8 cellular contexts compared by ENCODE assay signal in the genomic region with DNA sequence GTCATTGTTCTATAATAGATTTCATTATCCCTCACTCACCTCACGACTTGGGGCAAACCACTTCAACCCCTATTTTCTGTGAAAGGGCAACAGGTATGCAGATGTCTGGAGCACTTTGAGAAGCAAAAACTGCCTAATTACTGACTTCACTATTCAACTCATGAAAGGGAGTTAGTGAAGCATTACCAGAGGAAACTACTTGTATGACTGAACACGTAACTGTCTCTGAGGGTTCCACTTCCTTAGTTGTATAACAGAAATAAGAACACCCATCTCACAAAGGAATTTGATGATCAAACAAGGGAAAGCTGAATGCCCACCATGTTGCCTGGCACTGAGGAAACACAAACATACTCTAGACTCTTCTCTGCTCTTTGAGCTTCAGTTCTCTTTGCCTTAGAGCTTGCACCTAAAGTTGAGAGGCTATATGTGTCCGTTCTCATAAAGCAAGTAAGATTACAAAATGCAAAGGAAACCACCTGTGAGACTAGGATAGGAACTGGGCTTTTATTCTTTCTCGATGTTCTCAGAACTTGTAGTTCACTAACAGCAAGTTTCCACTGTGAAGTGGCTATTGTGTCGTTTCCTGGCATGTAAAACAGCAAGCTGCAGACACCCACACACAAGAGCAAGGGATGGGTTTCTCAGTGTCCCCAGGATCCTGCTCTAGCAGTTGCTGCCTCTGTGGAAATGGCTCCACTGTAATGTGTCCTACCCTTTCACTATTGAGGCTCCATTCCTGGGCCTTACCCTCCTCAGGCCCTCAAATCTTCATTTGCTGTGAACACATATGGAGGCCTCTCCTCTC. TPM values are rescaled to one million over a fixed set of nuclear protein-coding genes. Genes with fewer than 3 reads are reported as not detected.
DNase-seq lines count a peak whose midpoint lies in the region; ATAC-seq and TF ChIP-seq lines count a peak whose summit lies in the region.

No MANE protein-coding gene starts in this region.

- H3K27ac ChIP-seq in BLaER1 (peak overlapping the region; percentile 96), muscle layer of duodenum (ENCODE audit: low read length) (peak overlapping the region; percentile 40), GM23338 (ENCODE audit: low read depth) (no peak overlapping the region), body of pancreas (peak overlapping the region in 2 of 4 donors; percentile 43 to 45)

- peak overlapping the region; percentile 96 for H3K9ac ChIP-seq in BLaER1

- H3K4me3 ChIP-seq in BLaER1 (peak overlapping the region; percentile 98), muscle layer of duodenum (ENCODE audit: low read depth in 1 of 2, low read length in 2 of 2) (no peak overlapping the region), GM23338 (no peak overlapping the region), body of pancreas (no peak overlapping the region)

- WGBS in body of pancreas, 2 donors = 48 to 59% methylated on average over 5 of the region's 5 CpGs

- ATAC-seq in HG03095 (IDR thresholded peaks at IDR 0.05; ENCODE audit: unreplicated experiment) (peak; percentile 53), GM23338 (no peak), body of pancreas (no peak)

- H3K27me3 ChIP-seq in BLaER1 = no peaks in the 10 kb centered on the region
- no peaks in the 10 kb centered on the region for H3K27me3 ChIP-seq in muscle layer of duodenum (ENCODE audit: low read depth, low read length)
- H3K27me3 ChIP-seq in GM23338 (ENCODE audit: insufficient read depth) = peaks cover 14% of the 10 kb centered on the region
- H3K27me3 ChIP-seq in body of pancreas = no peaks in the 10 kb centered on the region

- peaks cover 59% of the 10 kb centered on the region for H3K4me1 Mint-ChIP-seq in activated CD4-positive, alpha-beta memory T cell treated with anti-CD3 and anti-CD28 coated beads for 36 hours (ENCODE audit: low read depth)
- H3K4me1 Mint-ChIP-seq in GM23338 = peaks cover 21% of the 10 kb centered on the region

- intact Hi-C loops in activated CD4-positive, alpha-beta memory T cell treated with anti-CD3 and anti-CD28 coated beads for 36 hours (cut with micrococcal nuclease) = loop anchor here (1.0 to 5.0 kb wide), 10 partner anchors 18 to 1000 kb away; partner anchors contain the start of genes ADAM22, DBF4, DMTF1 and ELAPOR2
- intact Hi-C loops in body of pancreas (cut with DNase I) = loop anchor here (10.0 kb wide), 1 partner anchor 52 kb away; no protein-coding TSS in a partner anchor

- in situ Hi-C loops in GM18951 (cut with MboI; ENCODE audit: low sequenced_read_pairs, unreplicated experiment) = no loop called here

- H3K4me1 ChIP-seq in BLaER1 (peaks cover 70% of the 10 kb centered on the region), muscle layer of duodenum (ENCODE audit: control insufficient read depth in 1 of 2, insufficient read depth in 2 of 2, low read length in 2 of 2) (peaks cover 6 to 19% of the 10 kb centered on the region in 2 donors), GM23338 (ENCODE audit: insufficient read depth) (peaks cover 14% of the 10 kb centered on the region), body of pancreas (peaks cover 47% of the 10 kb centered on the region)

- CTCF ChIA-PET in activated CD4-positive, alpha-beta memory T cell treated with anti-CD3 and anti-CD28 coated beads for 36 hours (lab: Charles Lee) = interaction anchor here (1.3 to 5.9 kb wide), 5 partner anchors 9 to 63 kb away, joined by 3 to 53 read pairs (median 5); partner anchors contain the start of gene DMTF1

- H3K9me2 ChIP-seq in GM23338 (ENCODE audit: insufficient read depth) = no peaks in the 10 kb centered on the region

- peaks cover 68% of the 10 kb centered on the region for H3K79me2 ChIP-seq in GM23338 (replicated peaks; ENCODE audit: insufficient read depth)

- H3K36me3 ChIP-seq in BLaER1 = peaks cover 15% of the 10 kb centered on the region
- H3K36me3 ChIP-seq in muscle layer of duodenum (ENCODE audit: control insufficient read depth in 1 of 2, insufficient read depth in 2 of 2, low read length in 2 of 2) = no peaks in the 10 kb centered on the region
- no peaks in the 10 kb centered on the region for H3K36me3 ChIP-seq in GM23338 (ENCODE audit: insufficient read depth)
- no peaks in the 10 kb centered on the region for H3K36me3 ChIP-seq in body of pancreas (replicated peaks in 1 of 2; ENCODE audit: insufficient read depth in 1 of 2, low read depth in 2 of 2)

- no peaks in the 10 kb centered on the region for H3K27me3 Mint-ChIP-seq in activated CD4-positive, alpha-beta memory T cell treated with anti-CD3 and anti-CD28 coated beads for 36 hours
- H3K27me3 Mint-ChIP-seq in GM23338 (ENCODE audit: insufficient read depth, low read depth, poor library complexity) = peaks cover 20% of the 10 kb centered on the region

- TF ChIP-seq CTCF in GM23338 (conservative IDR thresholded peaks at IDR 0.05; ENCODE audit: low read depth in 2 of 2) = no peak
- TF ChIP-seq CTCF in body of pancreas (IDR thresholded peaks at IDR 0.05) = no peak

- peak; percentile 75 for DNase-seq in activated CD4-positive, alpha-beta memory T cell treated with anti-CD3 and anti-CD28 coated beads for 36 hours
- DNase-seq in GM23338 (ENCODE audit: low spot score) = no peak
- no peak for DNase-seq in body of pancreas
- DNase-seq in DMS53 (lab: John Stamatoyannopoulos, UW) = no peak

- H3K9me3 ChIP-seq in BLaER1 = 0 out of 2 replicates have a peak, but pooled peaks cover 3% of the 10 kb centered on the region
- no peaks in the 10 kb centered on the region for H3K9me3 ChIP-seq in muscle layer of duodenum (ENCODE audit: control insufficient read depth in 1 of 2, low read length in 2 of 2)
- H3K9me3 ChIP-seq in body of pancreas = no peaks in the 10 kb centered on the region

- peak overlapping the region; percentile 99 for H3K4me3 Mint-ChIP-seq in activated CD4-positive, alpha-beta memory T cell treated with anti-CD3 and anti-CD28 coated beads for 36 hours
- no peak overlapping the region for H3K4me3 Mint-ChIP-seq in GM23338

- no peak overlapping the region for H2AFZ ChIP-seq in GM23338

- POLR2A ChIA-PET in activated CD4-positive, alpha-beta memory T cell treated with anti-CD3 and anti-CD28 coated beads for 36 hours (lab: Charles Lee) = interaction anchor here (0.8 to 7.3 kb wide), 10 partner anchors 13 to 285 kb away, joined by 3 to 104 read pairs (median 4); partner anchors contain the start of gene DMTF1

- TF ChIP-seq POLR2A in GM18951 (IDR thresholded peaks at IDR 0.05; ENCODE audit: extremely low read depth, insufficient read depth, insufficient read length) = peak; percentile 72
- TF ChIP-seq POLR2A in body of pancreas (IDR thresholded peaks at IDR 0.05) = no peak

- H3K9me3 Mint-ChIP-seq in activated CD4-positive, alpha-beta memory T cell treated with anti-CD3 and anti-CD28 coated beads for 36 hours = no peaks in the 10 kb centered on the region
- peaks cover 3% of the 10 kb centered on the region; the same call in 2 of the 3 replicates for H3K9me3 Mint-ChIP-seq in GM23338

- H3K4me2 ChIP-seq in BLaER1 = peak overlapping the region; percentile 99
- H3K4me2 ChIP-seq in GM23338 = no peak overlapping the region

- H3K36me3 Mint-ChIP-seq in activated CD4-positive, alpha-beta memory T cell treated with anti-CD3 and anti-CD28 coated beads for 36 hours = peaks cover 34% of the 10 kb centered on the region
- peaks cover 15% of the 10 kb centered on the region for H3K36me3 Mint-ChIP-seq in GM23338 (ENCODE audit: low read depth)

- H3F3A ChIP-seq in GM23338 (replicated peaks; ENCODE audit: low read depth) = no peaks in the 10 kb centered on the region

- peak overlapping the region; percentile 96 for H3K27ac Mint-ChIP-seq in activated CD4-positive, alpha-beta memory T cell treated with anti-CD3 and anti-CD28 coated beads for 36 hours
- no peak overlapping the region for H3K27ac Mint-ChIP-seq in GM23338

- H4K20me1 ChIP-seq in BLaER1 (peaks cover 39% of the 10 kb centered on the region), GM23338 (replicated peaks; ENCODE audit: insufficient read depth) (peaks cover 25% of the 10 kb centered on the region)

RNA-seq across cellular contexts. Expression of gene TMEM243, which starts 2.6 kb away (rescaled TPM):
- total RNA-seq in activated CD4-positive, alpha-beta memory T cell treated with anti-CD3 and anti-CD28 coated beads for 36 hours = 10 to 100 TPM; 44.7 to 47.8 TPM
- 44.5 and 52.7 TPM in 2 replicates for total RNA-seq in GM23338 (2014; rRNA removed; shearing (Covaris generic))
- 68.2 and 82.5 TPM in 2 replicates for polyA plus RNA-seq in GM23338 (2016; fragmentation: Nextera tagmentation; extraction: Ambion mirVana)
- total RNA-seq in body of pancreas = 10 to 100 TPM; 36.6 to 43.8 TPM
